In the genomic region with DNA sequence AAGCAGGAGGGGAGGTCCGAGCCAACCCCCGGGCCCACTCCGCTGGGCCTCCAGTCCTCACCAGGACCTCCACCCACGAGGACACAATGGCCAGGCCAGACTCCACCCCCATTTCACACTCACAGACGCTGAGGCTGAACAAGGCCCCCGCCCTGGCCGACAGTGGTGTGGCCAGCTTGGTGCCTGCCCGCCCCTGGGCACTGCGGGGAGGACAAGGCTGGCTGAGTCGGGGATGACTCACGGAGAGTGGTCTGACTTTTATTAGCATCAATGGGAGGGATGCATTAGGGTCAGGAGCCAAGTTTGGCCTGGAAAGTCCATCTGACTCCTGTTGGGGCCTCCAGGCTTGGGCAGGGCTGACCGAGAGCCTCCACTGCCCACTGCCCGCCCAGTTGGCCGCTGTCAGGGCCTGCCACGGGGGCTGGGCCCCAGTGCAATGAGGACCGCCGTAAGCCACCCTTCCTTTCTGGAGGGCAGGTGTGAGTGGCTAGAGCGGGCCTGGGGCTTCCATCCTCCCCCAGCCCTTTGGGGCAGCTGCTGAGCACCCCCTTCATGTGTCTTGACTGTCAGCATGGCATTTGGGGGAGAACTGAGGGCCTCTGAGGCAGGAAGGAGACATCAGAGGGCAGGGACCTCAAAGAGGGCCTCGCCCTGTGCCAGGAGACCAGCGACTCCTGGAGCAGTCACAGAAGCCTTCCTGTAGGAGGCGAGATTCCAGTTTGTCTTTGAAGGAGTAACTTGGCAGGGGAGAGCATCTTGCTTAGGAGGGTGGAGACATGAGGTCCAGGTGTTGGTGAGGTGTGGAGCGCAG, we compare ENCODE assay signal across 11 cellular contexts. TPM values are rescaled to one million over a fixed set of nuclear protein-coding genes. Genes with fewer than 3 reads are reported as not detected.
DNase-seq lines count a peak whose midpoint lies in the region; ATAC-seq and TF ChIP-seq lines count a peak whose summit lies in the region.
"Had no signal": no experiment of that assay in that cellular context is flagged by ENCODE, and none has a peak within 500 bp of the region (broad histone marks: within the 10 kb centered on the region; RNA-seq: fewer than 3 reads in every experiment).

No MANE protein-coding gene starts in this region.

- no peak for TF ChIP-seq CTCF in transverse colon (IDR thresholded peaks at IDR 0.05)

- peaks cover 15% of the 10 kb centered on the region for H3K4me1 Mint-ChIP-seq in activated naive CD8-positive, alpha-beta T cell (ENCODE audit: low read depth)
- peaks cover 13% of the 10 kb centered on the region for H3K4me1 Mint-ChIP-seq in activated naive CD8-positive, alpha-beta T cell treated with anti-CD3 and anti-CD28 coated beads for 36 hours
- H3K4me1 Mint-ChIP-seq in activated T-helper 1 cell treated with anti-CD3 and anti-CD28 coated beads, Interleukin-12 subunit alpha, Interleukin-12 subunit beta, Interleukin-2, Interleukin-4 antibody, amounts not matched to agents 30 ng/mL and 10 ng/mL and 1 ng/mL, durations not matched to agents 14 hours and 24 hours and 36 hours (ENCODE audit: low read depth), result no peaks in the 10 kb centered on the region

- peak in 1 of 2 donors; percentile 46 for ATAC-seq in left cardiac atrium

- TF ChIP-seq POLR2A in transverse colon (IDR thresholded peaks at IDR 0.05), result no peak

- H3K27ac ChIP-seq in transverse colon, result peak overlapping the region; percentile 1 to 43 (median 33)

- no peaks in the 10 kb centered on the region for H3K27me3 ChIP-seq in transverse colon

- no peaks in the 10 kb centered on the region for H3K36me3 ChIP-seq in transverse colon

- no peaks in the 10 kb centered on the region for H3K36me3 Mint-ChIP-seq in activated naive CD8-positive, alpha-beta T cell
- H3K36me3 Mint-ChIP-seq in activated naive CD8-positive, alpha-beta T cell treated with anti-CD3 and anti-CD28 coated beads for 36 hours, result peaks cover 2% of the 10 kb centered on the region
- no peaks in the 10 kb centered on the region for H3K36me3 Mint-ChIP-seq in activated T-helper 1 cell treated with anti-CD3 and anti-CD28 coated beads, Interleukin-12 subunit alpha, Interleukin-12 subunit beta, Interleukin-2, Interleukin-4 antibody, amounts not matched to agents 30 ng/mL and 10 ng/mL and 1 ng/mL, durations not matched to agents 14 hours and 24 hours and 36 hours (ENCODE audit: low read depth)

- in situ Hi-C loops in transverse colon (cut with MboI; ENCODE audit: low pct_ligation_motif_present in 1 of 4, low pct_unique_long_range_greater_than_20kb in 1 of 4, low sequenced_read_pairs in 3 of 4), result loop anchor here in 3 of 4 donors (10.0 to 25.0 kb wide), 3 partner anchors 102 to 575 kb away; a partner anchor contains a TSS

- intact Hi-C loops in left cardiac atrium (cut with DNase I) (loop anchor here in 1 of 2 donors (10.0 kb wide), 1 partner anchor 582 kb away; no protein-coding TSS in a partner anchor), transverse colon (cut with DNase I; ENCODE audit: low total_unique reads) (no loop called here)
- intact Hi-C loops in activated T-helper 1 cell treated with anti-CD3 and anti-CD28 coated beads, Interleukin-12 subunit alpha, Interleukin-12 subunit beta, Interleukin-2, Interleukin-4 antibody, amounts not matched to agents 30 ng/mL and 10 ng/mL and 1 ng/mL, durations not matched to agents 14 hours and 24 hours and 36 hours (cut with micrococcal nuclease), result no loop called here

- H3K4me1 ChIP-seq in transverse colon, result peaks cover 8 to 28% (median 14%) of the 10 kb centered on the region in 4 donors

- DNase-seq in activated naive CD8-positive, alpha-beta T cell treated with anti-CD3 and anti-CD28 coated beads for 36 hours, result no peak
- DNase-seq in amniotic epithelial cell (ENCODE audit: low read depth) (peak; percentile 37), left cardiac atrium (peak; percentile 65), transverse colon (no peak)
- DNase-seq in activated T-cell treated with anti-CD3 and anti-CD28 coated beads, Interleukin-2, amount 50 U/mL, for 1 hour, result no peak
- DNase-seq in stimulated activated CD4-positive, alpha-beta T cell treated with anti-CD3 and anti-CD28 coated beads, Interleukin-4, amount 100 ng/mL, for 4 hours, result no peak
- no peak for DNase-seq in activated T-helper 1 cell treated with anti-CD3 and anti-CD28 coated beads, Interleukin-12 subunit alpha, Interleukin-12 subunit beta, Interleukin-2, Interleukin-4 antibody, amounts not matched to agents 30 ng/mL and 10 ng/mL and 1 ng/mL, durations not matched to agents 14 hours and 24 hours and 36 hours (ENCODE audit: low spot score)
- DNase-seq: mesendoderm; stimulated activated CD4-positive, alpha-beta T cell treated with anti-CD3 and anti-CD28 coated beads, Interleukin-1b, Interleukin-23, amount 100 ng/mL, for 48 hours; T-helper 1 cell had no signal

- no peaks in the 10 kb centered on the region for H3K9me3 Mint-ChIP-seq in activated naive CD8-positive, alpha-beta T cell (ENCODE audit: low read depth)
- no peaks in the 10 kb centered on the region for H3K9me3 Mint-ChIP-seq in activated naive CD8-positive, alpha-beta T cell treated with anti-CD3 and anti-CD28 coated beads for 36 hours
- H3K9me3 Mint-ChIP-seq in activated T-helper 1 cell treated with anti-CD3 and anti-CD28 coated beads, Interleukin-12 subunit alpha, Interleukin-12 subunit beta, Interleukin-2, Interleukin-4 antibody, amounts not matched to agents 30 ng/mL and 10 ng/mL and 1 ng/mL, durations not matched to agents 14 hours and 24 hours and 36 hours, result no peaks in the 10 kb centered on the region

- TF ChIP-seq EP300 in transverse colon (IDR thresholded peaks at IDR 0.05; ENCODE audit: low read depth), result no peak

- peak overlapping the region; percentile 46 for H3K27ac Mint-ChIP-seq in activated naive CD8-positive, alpha-beta T cell
- H3K27ac Mint-ChIP-seq in activated naive CD8-positive, alpha-beta T cell treated with anti-CD3 and anti-CD28 coated beads for 36 hours, result no peak overlapping the region
- no peak overlapping the region for H3K27ac Mint-ChIP-seq in activated T-helper 1 cell treated with anti-CD3 and anti-CD28 coated beads, Interleukin-12 subunit alpha, Interleukin-12 subunit beta, Interleukin-2, Interleukin-4 antibody, amounts not matched to agents 30 ng/mL and 10 ng/mL and 1 ng/mL, durations not matched to agents 14 hours and 24 hours and 36 hours

- no peaks in the 10 kb centered on the region for H3K9me3 ChIP-seq in transverse colon

- 60 to 70% methylated on average over 1 to 22 of the region's 22 CpGs for WGBS in transverse colon (ENCODE audit: low coverage in 1 of 2), 2 donors

- no peak overlapping the region for H3K4me3 ChIP-seq in transverse colon

- H3K27me3 Mint-ChIP-seq in activated naive CD8-positive, alpha-beta T cell, result no peaks in the 10 kb centered on the region
- no peaks in the 10 kb centered on the region for H3K27me3 Mint-ChIP-seq in activated naive CD8-positive, alpha-beta T cell treated with anti-CD3 and anti-CD28 coated beads for 36 hours
- H3K27me3 Mint-ChIP-seq in activated T-helper 1 cell treated with anti-CD3 and anti-CD28 coated beads, Interleukin-12 subunit alpha, Interleukin-12 subunit beta, Interleukin-2, Interleukin-4 antibody, amounts not matched to agents 30 ng/mL and 10 ng/mL and 1 ng/mL, durations not matched to agents 14 hours and 24 hours and 36 hours (ENCODE audit: insufficient read depth), result no peaks in the 10 kb centered on the region

- no peak overlapping the region for H3K4me3 Mint-ChIP-seq in activated naive CD8-positive, alpha-beta T cell
- no peak overlapping the region for H3K4me3 Mint-ChIP-seq in activated naive CD8-positive, alpha-beta T cell treated with anti-CD3 and anti-CD28 coated beads for 36 hours
- H3K4me3 Mint-ChIP-seq in activated T-helper 1 cell treated with anti-CD3 and anti-CD28 coated beads, Interleukin-12 subunit alpha, Interleukin-12 subunit beta, Interleukin-2, Interleukin-4 antibody, amounts not matched to agents 30 ng/mL and 10 ng/mL and 1 ng/mL, durations not matched to agents 14 hours and 24 hours and 36 hours, result no peak overlapping the region

RNA-seq across cellular contexts. Expression of a gene that starts 10.6 kb away (rescaled TPM):
- 1 to 10 TPM; 5.4 to 5.5 TPM for total RNA-seq in activated naive CD8-positive, alpha-beta T cell treated with anti-CD3 and anti-CD28 coated beads for 36 hours
- total RNA-seq in left cardiac atrium (10 to 100 TPM; 11.6 to 15.0 TPM), transverse colon (under 1 TPM in 2 of 4 donors, not detected in 2; 0.16 to 0.96 TPM)
- total RNA-seq in activated T-helper 1 cell treated with anti-CD3 and anti-CD28 coated beads, Interleukin-12 subunit alpha, Interleukin-12 subunit beta, Interleukin-2, Interleukin-4 antibody, amounts not matched to agents 30 ng/mL and 10 ng/mL and 1 ng/mL, durations not matched to agents 14 hours and 24 hours and 36 hours, result 2.1 and 2.2 TPM in 2 replicates

RNA-seq across cellular contexts. Expression of a gene that starts 10.7 kb away (rescaled TPM):
- 1 to 10 TPM; 2.5 to 2.6 TPM for total RNA-seq in activated naive CD8-positive, alpha-beta T cell treated with anti-CD3 and anti-CD28 coated beads for 36 hours
- total RNA-seq in left cardiac atrium, result 10 to 100 TPM in 1 of 2 donors, 1 to 10 TPM in 1; 4.8 to 19.1 TPM
- total RNA-seq in transverse colon, result under 1 TPM in 1 of 4 donors, not detected in 3; 0.27 TPM
- 2.3 and 2.5 TPM in 2 replicates for total RNA-seq in activated T-helper 1 cell treated with anti-CD3 and anti-CD28 coated beads, Interleukin-12 subunit alpha, Interleukin-12 subunit beta, Interleukin-2, Interleukin-4 antibody, amounts not matched to agents 30 ng/mL and 10 ng/mL and 1 ng/mL, durations not matched to agents 14 hours and 24 hours and 36 hours

RNA-seq across cellular contexts. Expression of a gene that starts 42.0 kb away (rescaled TPM):
- 1 to 10 TPM; 2.5 to 2.9 TPM for total RNA-seq in activated naive CD8-positive, alpha-beta T cell treated with anti-CD3 and anti-CD28 coated beads for 36 hours
- under 1 TPM; 0.39 to 0.50 TPM for total RNA-seq in left cardiac atrium
- total RNA-seq in transverse colon, result 10 to 100 TPM in 1 of 4 donors, 1 to 10 TPM in 2, not detected in 1; 2.3 to 14.7 (median 3.0) TPM
- 0.42 and 0.54 TPM in 2 replicates for total RNA-seq in activated T-helper 1 cell treated with anti-CD3 and anti-CD28 coated beads, Interleukin-12 subunit alpha, Interleukin-12 subunit beta, Interleukin-2, Interleukin-4 antibody, amounts not matched to agents 30 ng/mL and 10 ng/mL and 1 ng/mL, durations not matched to agents 14 hours and 24 hours and 36 hours

Comparison
In these comparisons a context has a peak if more than half of its experiments do, and no peak if none do; other contexts are left out.
1. DNase-seq: peak in amniotic epithelial cell (single experiment) and left cardiac atrium (single experiment); none in activated naive CD8-positive, alpha-beta T cell treated with anti-CD3 and anti-CD28 coated beads for 36 hours (single experiment), transverse colon (single experiment), activated T-cell treated with anti-CD3 and anti-CD28 coated beads, Interleukin-2, amount 50 U/mL, for 1 hour (single experiment), stimulated activated CD4-positive, alpha-beta T cell treated with anti-CD3 and anti-CD28 coated beads, Interleukin-4, amount 100 ng/mL, for 4 hours (0 of 2) and activated T-helper 1 cell treated with anti-CD3 and anti-CD28 coated beads, Interleukin-12 subunit alpha, Interleukin-12 subunit beta, Interleukin-2, Interleukin-4 antibody, amounts not matched to agents 30 ng/mL and 10 ng/mL and 1 ng/mL, durations not matched to agents 14 hours and 24 hours and 36 hours (single experiment).